In genomic region chr6:144661101-144661806, GRCh38 we compare ENCODE assay signal across 10 cellular contexts.
DNase-seq lines count a peak whose midpoint lies in the region; ATAC-seq, FAIRE-seq and TF ChIP-seq lines count a peak whose summit lies in the region.
"Had no signal": no experiment of that assay in that cellular context is flagged by ENCODE, and none has a peak within 500 bp of the region (broad histone marks: within the 10 kb centered on the region; RNA-seq: fewer than 3 reads in every experiment).

No MANE protein-coding gene starts in this region.

- ATAC-seq in GM18517 (IDR thresholded peaks at IDR 0.05; ENCODE audit: unreplicated experiment) (no peak), lower lobe of right lung (no peak)

- H3K27ac ChIP-seq in hepatocyte (peak overlapping the region; percentile 62), skin epidermis (peak overlapping the region in 4 of 21 experiments; percentile 7 to 73 (median 34)), lower lobe of right lung (no peak overlapping the region), tibial artery (no peak overlapping the region)
- H3K27ac ChIP-seq: HL-60 had no signal

- peaks cover 12% of the 10 kb centered on the region for H3K79me2 ChIP-seq in hepatocyte

- peak; percentile 86 for FAIRE-seq in RCC 7860 (lab: Jason Lieb, UNC)

- H3K36me3 ChIP-seq in HAP-1 (replicated peaks) (no peaks in the 10 kb centered on the region), hepatocyte (replicated peaks; ENCODE audit: insufficient read depth, low read depth) (no peaks in the 10 kb centered on the region), lower lobe of right lung (no peaks in the 10 kb centered on the region), tibial artery (no peaks in the 10 kb centered on the region)

- H3K27me3 ChIP-seq in HAP-1 (ENCODE audit: low read depth): no peaks in the 10 kb centered on the region
- no peaks in the 10 kb centered on the region for H3K27me3 ChIP-seq in hepatocyte
- no peaks in the 10 kb centered on the region for H3K27me3 ChIP-seq in lower lobe of right lung (ENCODE audit: low read depth)
- H3K27me3 ChIP-seq in tibial artery: no peaks in the 10 kb centered on the region

- H3K4me3 ChIP-seq in HAP-1: peak overlapping the region; percentile 44
- H3K4me3 ChIP-seq in hepatocyte: peak overlapping the region; percentile 12
- peak overlapping the region in 4 of 7 experiments; percentile 0 to 29 (median 8) for H3K4me3 ChIP-seq in skin epidermis
- no peak overlapping the region for H3K4me3 ChIP-seq in lower lobe of right lung
- no peak overlapping the region for H3K4me3 ChIP-seq in tibial artery

- no peaks in the 10 kb centered on the region for H4K20me1 ChIP-seq in hepatocyte (ENCODE audit: insufficient read depth, poor library complexity, severe bottlenecking)

- peak overlapping the region; percentile 69 for H3K4me2 ChIP-seq in hepatocyte

- no peaks in the 10 kb centered on the region for H3K9me2 ChIP-seq in hepatocyte (replicated peaks; ENCODE audit: insufficient read depth)

- H3K4me1 ChIP-seq in HAP-1: peaks cover 65% of the 10 kb centered on the region
- peaks cover 37% of the 10 kb centered on the region for H3K4me1 ChIP-seq in hepatocyte (ENCODE audit: insufficient read depth)
- H3K4me1 ChIP-seq in lower lobe of right lung: peaks cover 30% of the 10 kb centered on the region
- peaks cover 0 to 37% (median 4%) of the 10 kb centered on the region in 4 donors for H3K4me1 ChIP-seq in tibial artery

- no peak overlapping the region for H2AFZ ChIP-seq in hepatocyte

- no peak for TF ChIP-seq CTCF in hepatocyte (IDR thresholded peaks at IDR 0.05; ENCODE audit: poor library complexity)
- TF ChIP-seq CTCF in lower lobe of right lung (IDR thresholded peaks at IDR 0.05): no peak
- no peak for TF ChIP-seq CTCF in tibial artery (IDR thresholded peaks at IDR 0.05)

- WGBS in hepatocyte (ENCODE audit: low lambda C conversion rate, missing lambda C conversion rate): 30% methylated on average over 8 of the region's 8 CpGs

- DNase-seq in HAP-1 (ENCODE audit: low spot score in 2 of 2) (peak; percentile 74 to 94), RCC 7860 (ENCODE audit: low spot score) (peak; percentile 53), hepatocyte (ENCODE audit: low spot score) (peak; percentile 54), lower lobe of right lung (no peak), tibial artery (no peak)
- DNase-seq in effector CD4-positive, alpha-beta T cell: no peak
- DNase-seq: effector memory CD4-positive, alpha-beta T cell had no signal

- no peaks in the 10 kb centered on the region for H3K9me3 ChIP-seq in HAP-1
- H3K9me3 ChIP-seq in hepatocyte (ENCODE audit: low read depth): no peaks in the 10 kb centered on the region
- no peaks in the 10 kb centered on the region for H3K9me3 ChIP-seq in lower lobe of right lung
- H3K9me3 ChIP-seq in tibial artery: no peaks in the 10 kb centered on the region

- intact Hi-C loops in lower lobe of right lung (cut with DNase I) (no loop called here), tibial artery (cut with DNase I; ENCODE audit: low total_unique reads) (no loop called here)

- in situ Hi-C loops in HAP-1 (cut with MboI; ENCODE audit: low sequenced_read_pairs): no loop called here

Comparison
In these comparisons a context has a peak if more than half of its experiments do, and no peak if none do; other contexts are left out.
1. DNase-seq: peak in HAP-1 (2 of 2), RCC 7860 (single experiment) and hepatocyte (single experiment); none in lower lobe of right lung (single experiment), tibial artery (0 of 2) and effector CD4-positive, alpha-beta T cell (single experiment).
2. H3K4me3 ChIP-seq: peak in HAP-1 (single experiment), hepatocyte (single experiment) and skin epidermis (4 of 7); none in lower lobe of right lung (single experiment) and tibial artery (0 of 2).